Comparison of ENCODE assay signal across 5 cellular contexts in the genomic region with DNA sequence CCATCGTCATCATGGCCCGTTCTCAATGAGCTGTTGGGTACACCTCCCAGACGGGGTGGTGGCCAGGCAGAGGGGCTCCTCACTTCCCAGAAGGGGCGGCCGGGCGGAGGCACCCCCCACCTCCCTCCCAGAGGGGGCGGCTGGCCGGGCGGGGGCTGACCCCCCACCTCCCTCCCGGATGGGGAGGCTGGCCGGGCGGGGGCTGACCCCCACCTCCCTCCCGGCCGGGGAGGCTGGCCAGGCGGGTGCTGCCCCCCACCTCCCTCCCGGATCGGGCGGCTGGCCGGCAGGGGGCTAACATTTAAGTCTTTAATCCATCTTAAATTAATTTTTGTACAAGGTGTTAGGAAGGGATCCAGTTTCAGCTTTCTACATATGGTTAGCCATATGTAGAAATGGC. TPM values are rescaled to one million over a fixed set of nuclear protein-coding genes. Genes with fewer than 3 reads are reported as not detected.
"Had no signal": no experiment of that assay in that cellular context is flagged by ENCODE, and none has a peak within 500 bp of the region (broad histone marks: within the 10 kb centered on the region; RNA-seq: fewer than 3 reads in every experiment).

No MANE protein-coding gene starts in this region.

RNA-seq across cellular contexts. Expression of a gene that starts 17.9 kb away (rescaled TPM):
- total RNA-seq: HepG2, HT-29, HT1080, IMR-90, K562 had no signal

RNA-seq across cellular contexts. Expression of a gene that starts 51.7 kb away (rescaled TPM):
- total RNA-seq: HepG2, HT-29, HT1080, IMR-90, K562 had no signal
